ENCODE assay signal across 8 cellular contexts in genomic region chr5:14665110-14665822, GRCh38. TPM values are rescaled to one million over a fixed set of nuclear protein-coding genes. Genes with fewer than 3 reads are reported as not detected.
A peak's percentile ranks its signal among the peaks of the same experiment; 100 is the strongest.
DNase-seq lines count a peak whose midpoint lies in the region; ATAC-seq and TF ChIP-seq lines count a peak whose summit lies in the region.

No MANE protein-coding gene starts in this region.

- peak overlapping the region; percentile 88 to 94 (median 93) for H3K9ac ChIP-seq in BLaER1 treated with 17β-estradiol and CSF1 and Interleukin-3, amounts not matched to agents 10 nM and 100 nM

- ATAC-seq in GM21390 (IDR thresholded peaks at IDR 0.05; ENCODE audit: unreplicated experiment) = peak; percentile 9
- ATAC-seq in gastrocnemius medialis = peak; percentile 18 to 19
- ATAC-seq in GM19328 (IDR thresholded peaks at IDR 0.05; ENCODE audit: unreplicated experiment) = no peak
- ATAC-seq in HG03439 (IDR thresholded peaks at IDR 0.05; ENCODE audit: unreplicated experiment) = no peak

- TF ChIP-seq CTCF in gastrocnemius medialis (IDR thresholded peaks at IDR 0.05 in 4 of 5, conservative IDR thresholded peaks at IDR 0.05 in 1 of 5) = no peak

- DNase-seq in NOMO-1 (lab: John Stamatoyannopoulos, UW; ENCODE audit: unreplicated experiment in 2 of 2) (peak; percentile 30 to 77), astrocyte of the hippocampus (ENCODE audit: low read depth, low spot score) (peak; percentile 38), gastrocnemius medialis (no peak)

- H3K27me3 ChIP-seq in BLaER1 treated with 17β-estradiol and CSF1 and Interleukin-3, amounts not matched to agents 10 nM and 100 nM = no peaks in the 10 kb centered on the region
- no peaks in the 10 kb centered on the region for H3K27me3 ChIP-seq in gastrocnemius medialis

- H3K27ac ChIP-seq in BLaER1 treated with 17β-estradiol and CSF1 and Interleukin-3, amounts not matched to agents 10 nM and 100 nM = peak overlapping the region; percentile 81 to 94 (median 90); a peak in 21 of 22 replicates
- H3K27ac ChIP-seq in gastrocnemius medialis = peak overlapping the region; percentile 81 to 90 (median 86)

- in situ Hi-C loops in gastrocnemius medialis (cut with MboI; ENCODE audit: low sequenced_read_pairs in 4 of 4) = loop anchor here in 1 of 4 donors (25.0 kb wide), 1 partner anchor 553 kb away; no protein-coding TSS in a partner anchor

- peaks cover 0 to 7% (median 0%) of the 10 kb centered on the region in 11 experiments; a peak in 2 of 22 replicates for H3K9me3 ChIP-seq in BLaER1 treated with 17β-estradiol and CSF1 and Interleukin-3, amounts not matched to agents 10 nM and 100 nM (replicated peaks in 1 of 11)
- no peaks in the 10 kb centered on the region for H3K9me3 ChIP-seq in gastrocnemius medialis

- no peak for TF ChIP-seq POLR2A in gastrocnemius medialis (IDR thresholded peaks at IDR 0.05)

- H3K4me2 ChIP-seq in BLaER1 treated with 17β-estradiol and CSF1 and Interleukin-3, amounts not matched to agents 10 nM and 100 nM = peak overlapping the region; percentile 85 to 98 (median 94)

- peaks cover 47 to 57% (median 51%) of the 10 kb centered on the region in 11 experiments for H4K20me1 ChIP-seq in BLaER1 treated with 17β-estradiol and CSF1 and Interleukin-3, amounts not matched to agents 10 nM and 100 nM

- H3K36me3 ChIP-seq in BLaER1 treated with 17β-estradiol and CSF1 and Interleukin-3, amounts not matched to agents 10 nM and 100 nM = peaks cover 2 to 29% (median 19%) of the 10 kb centered on the region in 11 experiments; a peak in 13 of 22 replicates
- H3K36me3 ChIP-seq in gastrocnemius medialis = no peaks in the 10 kb centered on the region

- H3K4me1 ChIP-seq in BLaER1 treated with 17β-estradiol and CSF1 and Interleukin-3, amounts not matched to agents 10 nM and 100 nM = peaks cover 58 to 75% (median 65%) of the 10 kb centered on the region in 10 experiments
- peaks cover 26 to 31% of the 10 kb centered on the region in 2 donors for H3K4me1 ChIP-seq in gastrocnemius medialis

- intact Hi-C loops in gastrocnemius medialis (cut with DNase I; ENCODE audit: low total_unique reads) = loop anchor here (2.0 to 10.0 kb wide), 2 partner anchors 208 to 520 kb away; partner anchors contain the start of gene TRIO

- H3K4me3 ChIP-seq in BLaER1 treated with 17β-estradiol and CSF1 and Interleukin-3, amounts not matched to agents 10 nM and 100 nM = peak overlapping the region; percentile 78 to 99 (median 92)
- peak overlapping the region; percentile 59 for H3K4me3 ChIP-seq in iPS-11a (ENCODE audit: low read depth, low read length)
- peak overlapping the region; percentile 54 to 83 (median 70) for H3K4me3 ChIP-seq in gastrocnemius medialis

RNA-seq across cellular contexts. Expression of gene OTULIN, which starts 0.7 kb away (rescaled TPM):
- 10 to 100 TPM; 15.1 to 28.3 (median 20.2) TPM for total RNA-seq in gastrocnemius medialis

Comparison
In these comparisons a context has a peak if more than half of its experiments do, and no peak if none do; other contexts are left out.
1. ATAC-seq: peak in GM21390 (single experiment) and gastrocnemius medialis (2 of 2); none in GM19328 (single experiment) and HG03439 (single experiment).
2. DNase-seq: peak in NOMO-1 (2 of 2) and astrocyte of the hippocampus (single experiment); none in gastrocnemius medialis (0 of 2).
3. Peak in every context shown above with its lines, with median percentiles within 50 percentile points of each other: H3K4me3 ChIP-seq.